In genomic region chr9:37836386-37836785, GRCh38 we compare ENCODE assay signal across 15 cellular contexts. TPM values are rescaled to one million over a fixed set of nuclear protein-coding genes. Genes with fewer than 3 reads are reported as not detected.
A peak's percentile ranks its signal among the peaks of the same experiment; 100 is the strongest.
DNase-seq lines count a peak whose midpoint lies in the region; ATAC-seq, FAIRE-seq and TF ChIP-seq lines count a peak whose summit lies in the region.
"Had no signal": no experiment of that assay in that cellular context is flagged by ENCODE, and none has a peak within 500 bp of the region (broad histone marks: within the 10 kb centered on the region; RNA-seq: fewer than 3 reads in every experiment).

No MANE protein-coding gene starts in this region.

- H3K4me3 ChIP-seq in K562 (no peak overlapping the region), neuronal stem cell (ENCODE audit: low read length in 2 of 2) (no peak overlapping the region), BE2C (ENCODE audit: low read depth, low read length) (no peak overlapping the region)
- H3K4me3 ChIP-seq: colonic mucosa, thoracic aorta had no signal

- H3K9ac ChIP-seq in K562 (ENCODE audit: insufficient read depth in 1 of 2, low read depth in 2 of 2, low read length in 2 of 2) (no peak overlapping the region), neuronal stem cell (ENCODE audit: low read depth, low read length, poor library complexity) (no peak overlapping the region)

- H3K79me1 ChIP-seq in neuronal stem cell (ENCODE audit: low read depth, low read length): no peaks in the 10 kb centered on the region

- FAIRE-seq in K562 (lab: Jason Lieb, UNC): peak; percentile 40

- no peak overlapping the region for H3K14ac ChIP-seq in neuronal stem cell (ENCODE audit: low read length)

- H4K91ac ChIP-seq in neuronal stem cell (ENCODE audit: low read depth, low read length, poor library complexity): no peak overlapping the region

- POLR2A ChIA-PET in activated CD4-positive, alpha-beta memory T cell treated with anti-CD3 and anti-CD28 coated beads for 36 hours (lab: Charles Lee): no interaction called here
- POLR2A ChIA-PET in activated CD4-positive, alpha-beta memory T cell treated with anti-CD3 and anti-CD28 coated beads, Interleukin-2, amount 10 ng/mL, durations not matched to agents 7 days and 5 days (lab: Charles Lee): no interaction called here
- POLR2A ChIA-PET in K562 (lab: Yijun Ruan, JAX): no interaction called here

- no peaks in the 10 kb centered on the region for H4K20me1 ChIP-seq in K562 (replicated peaks; ENCODE audit: control insufficient read depth, insufficient read depth, low read length)

- H2BK12ac ChIP-seq in neuronal stem cell (ENCODE audit: low read length): no peak overlapping the region

- no peak overlapping the region for H4K8ac ChIP-seq in neuronal stem cell (ENCODE audit: low read depth, low read length)

- no peak overlapping the region for H3K4ac ChIP-seq in neuronal stem cell (ENCODE audit: low read length)

- H3K27ac ChIP-seq in K562 (ENCODE audit: extremely low read depth, low read depth, low read length): no peak overlapping the region; the same call in 2 of the 3 replicates
- H3K27ac ChIP-seq in neuronal stem cell (replicated peaks; ENCODE audit: low read length): no peak overlapping the region
- H3K27ac ChIP-seq: colonic mucosa, thoracic aorta had no signal

- peaks cover 24% of the 10 kb centered on the region for H3K79me2 ChIP-seq in K562 (ENCODE audit: control insufficient read depth, insufficient read depth, low read length)

- TF ChIP-seq EP300 in K562 (IDR thresholded peaks at IDR 0.05; ENCODE audit: low read length): no peak

- H2BK120ac ChIP-seq in neuronal stem cell (ENCODE audit: low read depth, low read length): no peak overlapping the region

- no peaks in the 10 kb centered on the region for H3K9me1 ChIP-seq in K562 (ENCODE audit: control insufficient read depth, insufficient read depth, low read length)

- CTCF ChIA-PET in activated CD4-positive, alpha-beta memory T cell treated with anti-CD3 and anti-CD28 coated beads for 36 hours (lab: Charles Lee): no interaction called here
- CTCF ChIA-PET in activated CD4-positive, alpha-beta memory T cell treated with anti-CD3 and anti-CD28 coated beads, Interleukin-2, amount 10 ng/mL, durations not matched to agents 7 days and 5 days (lab: Charles Lee): no interaction called here
- CTCF ChIA-PET in K562 (lab: Yijun Ruan, JAX; ENCODE audit: low intra/inter-chr PET ratio): no interaction called here

- in situ Hi-C loops in K562 (cut with MboI): no loop called here

- TF ChIP-seq POLR2A in K562 (conservative IDR thresholded peaks at IDR 0.05): no peak

- H2AK5ac ChIP-seq in neuronal stem cell (ENCODE audit: low read depth, low read length): no peak overlapping the region

- DNase-seq in activated CD4-positive, alpha-beta memory T cell treated with anti-CD3 and anti-CD28 coated beads for 36 hours: peak; percentile 31
- no peak for DNase-seq in activated CD4-positive, alpha-beta memory T cell treated with anti-CD3 and anti-CD28 coated beads, Interleukin-2, amount 10 ng/mL, durations not matched to agents 7 days and 5 days
- DNase-seq in K562 (ENCODE audit: extremely low read depth in 1 of 4, low spot score in 3 of 4) (no peak), neuronal stem cell (ENCODE audit: low spot score) (no peak), kidney glomerular epithelial cell (lab: John Stamatoyannopoulos, UW) (no peak), BE2C (no peak)
- DNase-seq: colonic mucosa; foreskin melanocyte; nucleus accumbens; stimulated activated CD4-positive, alpha-beta T cell treated with anti-CD3 and anti-CD28 coated beads, Interleukin-4, amount 100 ng/mL, for 4 hours had no signal

- no TSS peak for BruUV-seq in K562 (replicated peaks; lab: Mats Ljungman, UMichigan)

- H3K23ac ChIP-seq in neuronal stem cell (ENCODE audit: low read depth, low read length, poor library complexity): no peak overlapping the region

- no peaks in the 10 kb centered on the region for H3K27me3 Mint-ChIP-seq in activated CD4-positive, alpha-beta memory T cell treated with anti-CD3 and anti-CD28 coated beads for 36 hours
- no peaks in the 10 kb centered on the region for H3K27me3 Mint-ChIP-seq in activated CD4-positive, alpha-beta memory T cell treated with anti-CD3 and anti-CD28 coated beads, Interleukin-2, amount 10 ng/mL, durations not matched to agents 7 days and 5 days

- H3K4me3 Mint-ChIP-seq in activated CD4-positive, alpha-beta memory T cell treated with anti-CD3 and anti-CD28 coated beads for 36 hours: no peak overlapping the region
- no peak overlapping the region for H3K4me3 Mint-ChIP-seq in activated CD4-positive, alpha-beta memory T cell treated with anti-CD3 and anti-CD28 coated beads, Interleukin-2, amount 10 ng/mL, durations not matched to agents 7 days and 5 days
- H3K4me3 Mint-ChIP-seq: activated T-helper 1 cell treated with anti-CD3 and anti-CD28 coated beads, Interleukin-12 subunit alpha, Interleukin-12 subunit beta, Interleukin-2, Interleukin-4 antibody, amounts not matched to agents 30 ng/mL and 10 ng/mL and 1 ng/mL, durations not matched to agents 14 hours and 24 hours and 36 hours had no signal

- no peak overlapping the region for H3K18ac ChIP-seq in neuronal stem cell (ENCODE audit: low read length)

- ATAC-seq in GM21390 (IDR thresholded peaks at IDR 0.05; ENCODE audit: unreplicated experiment): peak; percentile 88
- ATAC-seq in HG03103 (IDR thresholded peaks at IDR 0.05; ENCODE audit: low read depth, unreplicated experiment): peak; percentile 83
- no peak for ATAC-seq in K562
- ATAC-seq: left lobe of liver had no signal

- H3K27me3 ChIP-seq in K562 (ENCODE audit: control insufficient read depth in 2 of 2, insufficient read depth in 2 of 2, low read length in 2 of 2) (no peaks in the 10 kb centered on the region), neuronal stem cell (ENCODE audit: control insufficient read depth in 3 of 3, insufficient read depth in 3 of 3, low read depth in 1 of 3, low read length in 3 of 3) (no peaks in the 10 kb centered on the region), BE2C (no peaks in the 10 kb centered on the region)
- H3K27me3 ChIP-seq: colonic mucosa had no signal

- H3K9me3 Mint-ChIP-seq in activated CD4-positive, alpha-beta memory T cell treated with anti-CD3 and anti-CD28 coated beads for 36 hours: no peaks in the 10 kb centered on the region
- H3K9me3 Mint-ChIP-seq in activated CD4-positive, alpha-beta memory T cell treated with anti-CD3 and anti-CD28 coated beads, Interleukin-2, amount 10 ng/mL, durations not matched to agents 7 days and 5 days: no peaks in the 10 kb centered on the region
- H3K9me3 Mint-ChIP-seq: activated T-helper 1 cell treated with anti-CD3 and anti-CD28 coated beads, Interleukin-12 subunit alpha, Interleukin-12 subunit beta, Interleukin-2, Interleukin-4 antibody, amounts not matched to agents 30 ng/mL and 10 ng/mL and 1 ng/mL, durations not matched to agents 14 hours and 24 hours and 36 hours had no signal

- peaks cover 16 to 20% of the 10 kb centered on the region in 2 experiments for H3K4me1 ChIP-seq in K562 (replicated peaks in 1 of 2; ENCODE audit: control insufficient read depth in 2 of 2, insufficient read depth in 2 of 2, low read length in 2 of 2)
- peaks cover 0 to 3% of the 10 kb centered on the region in 2 donors for H3K4me1 ChIP-seq in neuronal stem cell (ENCODE audit: control insufficient read depth in 2 of 2, insufficient read depth in 1 of 2, low read depth in 1 of 2, low read length in 2 of 2)
- H3K4me1 ChIP-seq in BE2C: peaks cover 10% of the 10 kb centered on the region
- H3K4me1 ChIP-seq: colonic mucosa had no signal

- peaks cover 5% of the 10 kb centered on the region for H3K36me3 Mint-ChIP-seq in activated CD4-positive, alpha-beta memory T cell treated with anti-CD3 and anti-CD28 coated beads for 36 hours
- H3K36me3 Mint-ChIP-seq in activated CD4-positive, alpha-beta memory T cell treated with anti-CD3 and anti-CD28 coated beads, Interleukin-2, amount 10 ng/mL, durations not matched to agents 7 days and 5 days (ENCODE audit: low read depth): peaks cover 6% of the 10 kb centered on the region

- H3K4me2 ChIP-seq in K562 (ENCODE audit: insufficient read depth, low read length) (no peak overlapping the region), neuronal stem cell (ENCODE audit: insufficient read depth, low read length, poor library complexity, severe bottlenecking) (no peak overlapping the region)

- H2BK15ac ChIP-seq in neuronal stem cell (ENCODE audit: low read length): no peak overlapping the region

- H3K27ac Mint-ChIP-seq in activated CD4-positive, alpha-beta memory T cell treated with anti-CD3 and anti-CD28 coated beads for 36 hours: no peak overlapping the region
- no peak overlapping the region for H3K27ac Mint-ChIP-seq in activated CD4-positive, alpha-beta memory T cell treated with anti-CD3 and anti-CD28 coated beads, Interleukin-2, amount 10 ng/mL, durations not matched to agents 7 days and 5 days
- H3K27ac Mint-ChIP-seq: activated T-helper 1 cell treated with anti-CD3 and anti-CD28 coated beads, Interleukin-12 subunit alpha, Interleukin-12 subunit beta, Interleukin-2, Interleukin-4 antibody, amounts not matched to agents 30 ng/mL and 10 ng/mL and 1 ng/mL, durations not matched to agents 14 hours and 24 hours and 36 hours had no signal

- intact Hi-C loops in activated CD4-positive, alpha-beta memory T cell treated with anti-CD3 and anti-CD28 coated beads for 36 hours (cut with micrococcal nuclease): loop anchor here (5.0 to 10.0 kb wide), 3 partner anchors 34 to 68 kb away; partner anchors contain the start of genes DCAF10, EXOSC3 and SLC25A51
- intact Hi-C loops in K562 (cut with micrococcal nuclease): no loop called here

- H3K4me1 Mint-ChIP-seq in activated CD4-positive, alpha-beta memory T cell treated with anti-CD3 and anti-CD28 coated beads for 36 hours (ENCODE audit: low read depth): peaks cover 11% of the 10 kb centered on the region
- peaks cover 9% of the 10 kb centered on the region for H3K4me1 Mint-ChIP-seq in activated CD4-positive, alpha-beta memory T cell treated with anti-CD3 and anti-CD28 coated beads, Interleukin-2, amount 10 ng/mL, durations not matched to agents 7 days and 5 days

- no peak for TF ChIP-seq CTCF in K562 (IDR thresholded peaks at IDR 0.05 in 2 of 3, conservative IDR thresholded peaks at IDR 0.05 in 1 of 3; ENCODE audit: insufficient read depth in 2 of 3, low read depth in 1 of 3, low read length in 3 of 3)
- TF ChIP-seq CTCF in BE2C (IDR thresholded peaks at IDR 0.05; ENCODE audit: low read depth, low read length): no peak

- H3K9me3 ChIP-seq in K562 (replicated peaks; ENCODE audit: control insufficient read depth, insufficient read depth, low read depth, low read length) (no peaks in the 10 kb centered on the region), neuronal stem cell (replicated peaks in 1 of 2; ENCODE audit: control insufficient read depth in 2 of 2, insufficient read depth in 1 of 2, low read depth in 1 of 2, low read length in 2 of 2) (no peaks in the 10 kb centered on the region), BE2C (no peaks in the 10 kb centered on the region)
- H3K9me3 ChIP-seq: colonic mucosa, thoracic aorta had no signal

- H2AFZ ChIP-seq in K562 (ENCODE audit: low read depth, low read length) (no peak overlapping the region), neuronal stem cell (ENCODE audit: low read length) (no peak overlapping the region)

- TF ChIP-seq RAD21 in K562 (CRISPR knock-in tag; conservative IDR thresholded peaks at IDR 0.05 in 1 of 2, IDR thresholded peaks at IDR 0.05 in 1 of 2): no peak

- no peak overlapping the region for H2BK5ac ChIP-seq in neuronal stem cell (ENCODE audit: low read length)

- peaks cover 25% of the 10 kb centered on the region; the same call in 2 of the 3 replicates for H3K36me3 ChIP-seq in K562 (ENCODE audit: control insufficient read depth, insufficient read depth, low read length)
- H3K36me3 ChIP-seq in neuronal stem cell (replicated peaks in 1 of 2; ENCODE audit: control insufficient read depth in 2 of 2, insufficient read depth in 2 of 2, low read length in 2 of 2): peaks cover 0 to 37% of the 10 kb centered on the region in 2 donors
- H3K36me3 ChIP-seq in BE2C: peaks cover 14% of the 10 kb centered on the region
- H3K36me3 ChIP-seq: colonic mucosa, thoracic aorta had no signal

- 92% methylated on average over 2 of the region's 2 CpGs for WGBS in K562 (ENCODE audit: insufficient coverage, low coverage, missing lambda C conversion rate)
- no CpG with 5 or more reads among the region's 2 CpGs for WGBS in neuronal stem cell (ENCODE audit: extremely low coverage in 2 of 2, insufficient read length in 2 of 2, insufficient replicate concordance in 1 of 2), 2 donors

RNA-seq across cellular contexts. Expression of gene DCAF10, which starts 35.8 kb away (rescaled TPM):
- 10 to 100 TPM; 13.8 to 17.2 TPM for total RNA-seq in activated CD4-positive, alpha-beta memory T cell treated with anti-CD3 and anti-CD28 coated beads for 36 hours
- 10 to 100 TPM; 18.7 to 20.7 TPM for total RNA-seq in activated CD4-positive, alpha-beta memory T cell treated with anti-CD3 and anti-CD28 coated beads, Interleukin-2, amount 10 ng/mL, durations not matched to agents 7 days and 5 days
- 24.3 and 38.6 TPM in 2 replicates for total RNA-seq in K562 (2011; cell fraction: chromatin; rRNA removed; ENCODE audit: low replicate concordance)
- total RNA-seq in K562 (2011; cell fraction: nucleolus; rRNA removed): 17.5 and 24.1 TPM in 2 replicates
- total RNA-seq in K562 (2011; cell fraction: nucleoplasm; rRNA removed): 29.1 and 45.7 TPM in 2 replicates
- 9.4 and 12.5 TPM in 2 replicates for total RNA-seq in K562 (2014; rRNA removed)
- 18.8 and 21.0 TPM in 2 replicates for total RNA-seq in K562 (2014; rRNA removed; fragmentation: Illumina TruSeq; extraction: Trizol)
- 16.5 and 16.9 TPM in 2 replicates for total RNA-seq in K562 (2015; rRNA removed; fragmentation: Illumina TruSeq; extraction: Trizol)
- total RNA-seq in K562 (2021): 21.1 and 21.4 TPM in 2 replicates
- polyA plus RNA-seq in K562 (2011; rRNA removed): 40.1 and 52.5 TPM in 2 replicates
- polyA plus RNA-seq in K562 (2011; cell fraction: cytosol; rRNA removed): 15.5 and 24.1 TPM in 2 replicates
- polyA plus RNA-seq in K562 (2011; cell fraction: nucleus; rRNA removed): 22.8 and 31.0 TPM in 2 replicates
- 16.4 and 18.8 TPM in 2 replicates for polyA plus RNA-seq in K562 (2012)
- polyA plus RNA-seq in K562 (2014; fragmentation: Illumina TruSeq; extraction: Trizol): 19.6 and 20.4 TPM in 2 replicates
- 1 to 10 TPM; 6.8 to 7.4 TPM for polyA plus RNA-seq in K562 (2014; fragmentation: Nextera tagmentation; extraction: Ambion mirVana)
- polyA plus RNA-seq in K562 (2014; rRNA removed): 12.5 and 18.9 TPM in 2 replicates
- polyA minus RNA-seq in K562 (2011; rRNA and poly(A)+ RNA removed): 81.9 and 89.5 TPM in 2 replicates
- 22.8 and 24.7 TPM in 2 replicates for polyA minus RNA-seq in K562 (2011; cell fraction: cytosol; rRNA and poly(A)+ RNA removed)
- 18.2 and 30.4 TPM in 2 replicates for polyA minus RNA-seq in K562 (2011; cell fraction: nucleus; rRNA and poly(A)+ RNA removed)
- polyA plus RNA-seq in neuronal stem cell (2013, experiment 1 of 2): 10.9 TPM
- 12.0 TPM for polyA plus RNA-seq in neuronal stem cell (2013, experiment 2 of 2)
- polyA plus RNA-seq in BE2C (2012; ENCODE audit: insufficient read depth, insufficient read length, low read depth): 6.7 TPM

RNA-seq across cellular contexts. Expression of gene EXOSC3, which starts 51.5 kb away (rescaled TPM):
- 10 to 100 TPM; 97.5 to 97.9 TPM for total RNA-seq in activated CD4-positive, alpha-beta memory T cell treated with anti-CD3 and anti-CD28 coated beads for 36 hours
- 10 to 100 TPM; 66.6 to 69.6 TPM for total RNA-seq in activated CD4-positive, alpha-beta memory T cell treated with anti-CD3 and anti-CD28 coated beads, Interleukin-2, amount 10 ng/mL, durations not matched to agents 7 days and 5 days
- 91.8 and 156 TPM in 2 replicates for total RNA-seq in K562 (2011; cell fraction: chromatin; rRNA removed; ENCODE audit: low replicate concordance)
- 73.7 and 92.2 TPM in 2 replicates for total RNA-seq in K562 (2011; cell fraction: nucleolus; rRNA removed)
- 73.4 and 120 TPM in 2 replicates for total RNA-seq in K562 (2011; cell fraction: nucleoplasm; rRNA removed)
- total RNA-seq in K562 (2014; rRNA removed) (166 and 209 TPM in 2 replicates), K562 (2014; rRNA removed; fragmentation: Illumina TruSeq; extraction: Trizol) (130 and 137 TPM in 2 replicates), K562 (2015; rRNA removed; fragmentation: Illumina TruSeq; extraction: Trizol) (112 and 114 TPM in 2 replicates), K562 (2021) (146 and 151 TPM in 2 replicates)
- polyA plus RNA-seq in K562 (2011; rRNA removed) (50.1 and 85.4 TPM in 2 replicates), K562 (2014; fragmentation: Illumina TruSeq; extraction: Trizol) (79.3 and 90.4 TPM in 2 replicates), K562 (2014; fragmentation: Nextera tagmentation; extraction: Ambion mirVana) (10 to 100 TPM; 18.5 to 29.6 TPM), K562 (2014; rRNA removed) (215 and 266 TPM in 2 replicates)
- 45.0 and 109 TPM in 2 replicates for polyA plus RNA-seq in K562 (2011; cell fraction: cytosol; rRNA removed)
- polyA plus RNA-seq in K562 (2011; cell fraction: nucleus; rRNA removed): 35.9 and 39.2 TPM in 2 replicates
- polyA plus RNA-seq in K562 (2012): 45.6 and 99.5 TPM in 2 replicates
- 93.7 and 121 TPM in 2 replicates for polyA minus RNA-seq in K562 (2011; rRNA and poly(A)+ RNA removed)
- 28.9 and 39.3 TPM in 2 replicates for polyA minus RNA-seq in K562 (2011; cell fraction: cytosol; rRNA and poly(A)+ RNA removed)
- polyA minus RNA-seq in K562 (2011; cell fraction: nucleus; rRNA and poly(A)+ RNA removed): 126 and 166 TPM in 2 replicates
- polyA plus RNA-seq in neuronal stem cell (2013, experiment 1 of 2): 28.8 TPM
- 29.7 TPM for polyA plus RNA-seq in neuronal stem cell (2013, experiment 2 of 2)
- polyA plus RNA-seq in BE2C (2012; ENCODE audit: insufficient read depth, insufficient read length, low read depth): 16.9 TPM
